In the genomic region with DNA sequence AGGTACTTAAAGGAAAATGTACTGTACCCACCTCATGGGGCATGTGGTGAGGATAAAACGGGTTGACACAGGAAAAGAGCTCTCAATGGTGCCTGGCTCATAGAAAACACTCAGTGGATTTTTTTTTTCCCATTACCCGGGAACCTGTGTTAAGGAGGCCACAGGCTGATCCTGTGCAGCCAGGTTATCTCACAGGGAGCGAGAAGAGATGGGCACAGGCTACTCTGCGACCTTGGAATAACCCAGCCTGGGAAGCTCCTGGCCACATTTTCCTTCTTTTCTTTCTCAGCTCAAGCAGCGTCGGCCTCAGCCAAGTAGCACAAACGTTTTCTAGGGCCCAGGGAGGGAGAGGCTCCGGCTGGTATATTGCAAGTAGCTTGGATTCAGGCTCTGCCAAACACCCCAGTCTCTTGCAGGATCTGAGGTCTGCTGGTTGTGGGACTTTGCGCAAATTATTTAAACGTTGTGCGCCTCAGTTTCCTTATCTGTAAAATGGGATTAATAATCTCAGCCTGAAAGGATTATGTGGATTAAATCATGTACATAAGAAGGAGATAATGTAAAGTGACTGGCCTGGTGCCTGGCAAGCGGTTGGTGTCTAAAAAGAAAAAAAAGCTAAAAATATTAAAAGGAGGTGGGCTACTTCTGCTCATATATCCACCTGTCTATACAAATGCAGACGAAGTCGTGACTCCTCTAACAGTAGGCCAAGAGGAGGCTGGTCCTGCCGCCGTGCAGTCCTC, we compare ENCODE assay signal across 8 cellular contexts. TPM values are rescaled to one million over a fixed set of nuclear protein-coding genes. Genes with fewer than 3 reads are reported as not detected.
DNase-seq lines count a peak whose midpoint lies in the region; ATAC-seq and TF ChIP-seq lines count a peak whose summit lies in the region.

No MANE protein-coding gene starts in this region.

- H3K9me3 Mint-ChIP-seq in activated T-cell treated with anti-CD3 and anti-CD28 coated beads, Interleukin-2, amount 50 U/mL, for 72 hours = no peaks in the 10 kb centered on the region

- peak overlapping the region; percentile 93 for H3K4me3 ChIP-seq in left ventricle myocardium inferior
- peak overlapping the region; percentile 97 for H3K4me3 ChIP-seq in skeletal muscle satellite cell (ENCODE audit: low read length)

- H3K4me1 Mint-ChIP-seq in activated T-cell treated with anti-CD3 and anti-CD28 coated beads, Interleukin-2, amount 50 U/mL, for 72 hours (ENCODE audit: low read depth) = peaks cover 70% of the 10 kb centered on the region

- H3K27ac Mint-ChIP-seq in activated T-cell treated with anti-CD3 and anti-CD28 coated beads, Interleukin-2, amount 50 U/mL, for 72 hours = peak overlapping the region; percentile 100

- H3K27me3 ChIP-seq in left ventricle myocardium inferior (ENCODE audit: low read depth) = no peaks in the 10 kb centered on the region
- no peaks in the 10 kb centered on the region for H3K27me3 ChIP-seq in skeletal muscle satellite cell (ENCODE audit: control insufficient read depth, insufficient read depth, low read length)

- peak overlapping the region; percentile 96 for H3K4me2 ChIP-seq in skeletal muscle satellite cell (ENCODE audit: low read length)

- H3K36me3 ChIP-seq in left ventricle myocardium inferior (peaks cover 1% of the 10 kb centered on the region), skeletal muscle satellite cell (ENCODE audit: insufficient read depth, low read length) (peaks cover under 1% of the 10 kb centered on the region)

- TF ChIP-seq CTCF in left ventricle myocardium inferior (IDR thresholded peaks at IDR 0.05; ENCODE audit: borderline replicate concordance) = no peak

- peak; percentile 31 for DNase-seq in Right ventricle myocardium inferior (ENCODE audit: missing footprints)
- no peak for DNase-seq in left ventricle myocardium superior
- no peak for DNase-seq in activated T-cell treated with anti-CD3 and anti-CD28 coated beads, Interleukin-2, amount 50 U/mL, for 72 hours
- no peak for DNase-seq in left ventricle myocardium inferior
- no peak for DNase-seq in pons (ENCODE audit: low spot score)

- no peaks in the 10 kb centered on the region for H3K27me3 Mint-ChIP-seq in activated T-cell treated with anti-CD3 and anti-CD28 coated beads, Interleukin-2, amount 50 U/mL, for 72 hours (ENCODE audit: low read depth)

- intact Hi-C loops in Right ventricle myocardium inferior (cut with DNase I) (loop anchor here (2.0 kb wide), 1 partner anchor 14 kb away; the partner anchor contains the start of gene FES), left ventricle myocardium superior (cut with micrococcal nuclease) (no loop called here), left ventricle myocardium inferior (cut with micrococcal nuclease) (loop anchor here (10.0 kb wide), 1 partner anchor 56 kb away; no protein-coding TSS in a partner anchor)

- H3K36me3 Mint-ChIP-seq in activated T-cell treated with anti-CD3 and anti-CD28 coated beads, Interleukin-2, amount 50 U/mL, for 72 hours (ENCODE audit: insufficient read depth in 2 of 2) = peaks cover 26 to 36% of the 10 kb centered on the region in 2 donors

- H3K4me1 ChIP-seq in left ventricle myocardium inferior (peaks cover 74% of the 10 kb centered on the region), skeletal muscle satellite cell (ENCODE audit: control insufficient read depth, insufficient read depth, low read length) (peaks cover 56% of the 10 kb centered on the region)

- ATAC-seq in Right ventricle myocardium inferior (no peak), left ventricle myocardium superior (no peak), GM18519 (IDR thresholded peaks at IDR 0.05; ENCODE audit: low FRiP score, unreplicated experiment) (no peak), HG03025 (IDR thresholded peaks at IDR 0.05; ENCODE audit: low FRiP score, unreplicated experiment) (no peak)
- ATAC-seq in activated T-cell treated with anti-CD3 and anti-CD28 coated beads, Interleukin-2, amount 50 U/mL, for 72 hours (replicated peaks in 1 of 2) = no peak

- peak overlapping the region; percentile 98 for H3K27ac ChIP-seq in left ventricle myocardium inferior (replicated peaks)

- H3K9me3 ChIP-seq in left ventricle myocardium inferior (replicated peaks) (no peaks in the 10 kb centered on the region), skeletal muscle satellite cell (replicated peaks; ENCODE audit: low read length) (no peaks in the 10 kb centered on the region)

- H3K4me3 Mint-ChIP-seq in activated T-cell treated with anti-CD3 and anti-CD28 coated beads, Interleukin-2, amount 50 U/mL, for 72 hours = peak overlapping the region; percentile 96 to 99

- H3K9ac ChIP-seq in skeletal muscle satellite cell (ENCODE audit: low read depth, low read length) = peak overlapping the region; percentile 95

RNA-seq across cellular contexts. Expression of gene FURIN, which starts 2.1 kb away (rescaled TPM):
- total RNA-seq in Right ventricle myocardium inferior = 51.2 TPM
- 49.9 TPM for total RNA-seq in left ventricle myocardium superior
- total RNA-seq in activated T-cell treated with anti-CD3 and anti-CD28 coated beads, Interleukin-2, amount 50 U/mL, for 72 hours = 100 to 1,000 TPM; 604 to 721 TPM
- 42.7 TPM for total RNA-seq in left ventricle myocardium inferior
- total RNA-seq in skeletal muscle satellite cell (2012; rRNA removed) = 38.5 and 43.2 TPM in 2 replicates

RNA-seq across cellular contexts. Expression of gene FES, which starts 13.8 kb away (rescaled TPM):
- total RNA-seq in Right ventricle myocardium inferior (19.3 TPM), left ventricle myocardium superior (15.4 TPM), left ventricle myocardium inferior (11.9 TPM)
- total RNA-seq in activated T-cell treated with anti-CD3 and anti-CD28 coated beads, Interleukin-2, amount 50 U/mL, for 72 hours = 10 to 100 TPM; 68.3 to 81.5 TPM
- 10.7 and 18.8 TPM in 2 replicates for total RNA-seq in skeletal muscle satellite cell (2012; rRNA removed)

RNA-seq across cellular contexts. Expression of gene MAN2A2, which starts 32.6 kb away (rescaled TPM):
- 133 TPM for total RNA-seq in Right ventricle myocardium inferior
- total RNA-seq in left ventricle myocardium superior = 146 TPM
- total RNA-seq in activated T-cell treated with anti-CD3 and anti-CD28 coated beads, Interleukin-2, amount 50 U/mL, for 72 hours = 100 to 1,000 TPM; 159 to 190 TPM
- 95.4 TPM for total RNA-seq in left ventricle myocardium inferior
- total RNA-seq in skeletal muscle satellite cell (2012; rRNA removed) = 3.8 and 6.8 TPM in 2 replicates

Comparison
In these comparisons a context has a peak if more than half of its experiments do, and no peak if none do; other contexts are left out.
1. RNA of gene FURIN, which starts 2.1 kb away (total RNA-seq): 604 to 721 TPM in activated T-cell treated with anti-CD3 and anti-CD28 coated beads, Interleukin-2, amount 50 U/mL, for 72 hours; 51.2 TPM in Right ventricle myocardium inferior (single experiment), 49.9 TPM in left ventricle myocardium superior (single experiment) and 42.7 TPM in left ventricle myocardium inferior (single experiment); every median in the first group is over 10 times any median in the second.